ENCODE assay signal across 8 cellular contexts in the genomic region with DNA sequence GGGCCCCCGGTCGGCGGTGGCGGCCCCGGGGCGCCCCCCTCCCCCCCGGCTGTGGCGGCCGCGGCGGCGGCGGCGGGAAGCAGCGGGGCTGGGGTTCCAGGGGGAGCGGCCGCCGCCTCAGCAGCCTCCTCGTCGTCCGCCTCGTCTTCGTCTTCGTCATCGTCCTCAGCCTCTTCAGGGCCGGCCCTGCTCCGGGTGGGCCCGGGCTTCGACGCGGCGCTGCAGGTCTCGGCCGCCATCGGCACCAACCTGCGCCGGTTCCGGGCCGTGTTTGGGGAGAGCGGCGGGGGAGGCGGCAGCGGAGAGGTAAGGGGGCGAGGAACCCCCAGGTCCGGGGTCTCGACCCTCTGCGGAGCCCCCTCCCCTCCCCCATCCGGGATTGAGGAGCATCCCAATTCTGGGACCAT. TPM values are rescaled to one million over a fixed set of nuclear protein-coding genes. Genes with fewer than 3 reads are reported as not detected.
DNase-seq lines count a peak whose midpoint lies in the region; ATAC-seq and TF ChIP-seq lines count a peak whose summit lies in the region.

No MANE protein-coding gene starts in this region.

- ATAC-seq in GM19025 (IDR thresholded peaks at IDR 0.05; ENCODE audit: low read depth, unreplicated experiment) (peak; percentile 6), HG02973 (IDR thresholded peaks at IDR 0.05; ENCODE audit: unreplicated experiment) (peak; percentile 11), thoracic aorta (ENCODE audit: insufficient number of reproducible peaks, low FRiP score, low read depth) (peak; percentile 8)

- H3K36me3 ChIP-seq in duodenal mucosa (ENCODE audit: control insufficient read depth in 1 of 2, insufficient read depth in 2 of 2, low read length in 2 of 2): no peaks in the 10 kb centered on the region
- H3K36me3 ChIP-seq in thoracic aorta: no peaks in the 10 kb centered on the region

- H3K4me1 ChIP-seq in duodenal mucosa (ENCODE audit: control insufficient read depth in 1 of 2, insufficient read depth in 2 of 2, low read length in 2 of 2) (peaks cover 39 to 42% of the 10 kb centered on the region in 2 donors), mononuclear cell (ENCODE audit: insufficient read depth, low read length) (peaks cover 49% of the 10 kb centered on the region), thoracic aorta (ENCODE audit: control insufficient read depth in 1 of 2, low read depth in 2 of 2) (peaks cover 30 to 41% of the 10 kb centered on the region in 2 donors)

- no peaks in the 10 kb centered on the region for H3K27me3 ChIP-seq in duodenal mucosa (ENCODE audit: control insufficient read depth in 1 of 2, insufficient read depth in 2 of 2, low read length in 2 of 2)
- H3K27me3 ChIP-seq in mononuclear cell (ENCODE audit: insufficient read depth, low read length): no peaks in the 10 kb centered on the region
- no peaks in the 10 kb centered on the region for H3K27me3 ChIP-seq in thoracic aorta (replicated peaks; ENCODE audit: insufficient read depth)

- DNase-seq in T-helper 22 cell (ENCODE audit: low read depth): peak; percentile 69
- DNase-seq in thoracic aorta (ENCODE audit: low spot score): no peak
- DNase-seq in NCI-H2107 (lab: John Stamatoyannopoulos, UW): no peak
- DNase-seq in GM10266 (ENCODE audit: extremely low spot score): no peak

- H3K27ac ChIP-seq in duodenal mucosa (ENCODE audit: low read depth, low read length) (peak overlapping the region; percentile 73), thoracic aorta (peak overlapping the region; percentile 89 to 97)

- TF ChIP-seq CTCF in thoracic aorta (IDR thresholded peaks at IDR 0.05): no peak
- no peak for TF ChIP-seq CTCF in GM10266 (IDR thresholded peaks at IDR 0.05; ENCODE audit: control insufficient read depth, insufficient read depth, low read depth, missing control alignments)

- H3K9ac ChIP-seq in duodenal mucosa (ENCODE audit: low read depth in 1 of 2, low read length in 2 of 2): peak overlapping the region; percentile 68 to 81

- H3K4me3 ChIP-seq in duodenal mucosa (ENCODE audit: low read depth in 1 of 2, low read length in 2 of 2) (peak overlapping the region; percentile 80 to 81), mononuclear cell (ENCODE audit: low read length) (peak overlapping the region; percentile 72), thoracic aorta (peak overlapping the region; percentile 99)

- H3K9me3 ChIP-seq in duodenal mucosa (ENCODE audit: control insufficient read depth in 1 of 2, low read length in 2 of 2): no peaks in the 10 kb centered on the region
- no peaks in the 10 kb centered on the region for H3K9me3 ChIP-seq in mononuclear cell (ENCODE audit: low read depth, low read length)
- H3K9me3 ChIP-seq in thoracic aorta: no peaks in the 10 kb centered on the region

RNA-seq across cellular contexts. Expression of a gene that starts 0.3 kb away (rescaled TPM):
- total RNA-seq in mononuclear cell (126 TPM), thoracic aorta (100 to 1,000 TPM in 1 of 2 donors, 10 to 100 TPM in 1; 88.1 to 105 TPM)

RNA-seq across cellular contexts. Expression of a gene that starts 35.2 kb away (rescaled TPM):
- total RNA-seq in mononuclear cell (50.8 TPM), thoracic aorta (10 to 100 TPM; 21.1 to 45.2 TPM)
